In genomic region chr9:33939924-33940874, GRCh38 we compare ENCODE assay signal across 1 cellular context.
TF ChIP-seq lines count a peak whose summit lies in the region.

No MANE protein-coding gene starts in this region.

TF ChIP-seq in HepG2, 621 proteins besides CTCF, POLR2A, EP300 and RAD21 (continued from another document):
- TF ChIP-seq KIAA2018 (CRISPR knock-in tag; IDR thresholded peaks at IDR 0.05; ENCODE audit: borderline replicate concordance), result no peak
- peak; percentile 77; the same call in 1 of the 2 replicates for TF ChIP-seq ZBTB7B (CRISPR knock-in tag; IDR thresholded peaks at IDR 0.05)
- no peak for TF ChIP-seq ZNF570 (CRISPR knock-in tag; IDR thresholded peaks at IDR 0.05; ENCODE audit: borderline replicate concordance)
- no peak for TF ChIP-seq KLF12 (CRISPR knock-in tag; IDR thresholded peaks at IDR 0.05; ENCODE audit: borderline replicate concordance)
- peak; percentile 100 for TF ChIP-seq ZNF263 (CRISPR knock-in tag; IDR thresholded peaks at IDR 0.05)
- TF ChIP-seq, protein P1, sequence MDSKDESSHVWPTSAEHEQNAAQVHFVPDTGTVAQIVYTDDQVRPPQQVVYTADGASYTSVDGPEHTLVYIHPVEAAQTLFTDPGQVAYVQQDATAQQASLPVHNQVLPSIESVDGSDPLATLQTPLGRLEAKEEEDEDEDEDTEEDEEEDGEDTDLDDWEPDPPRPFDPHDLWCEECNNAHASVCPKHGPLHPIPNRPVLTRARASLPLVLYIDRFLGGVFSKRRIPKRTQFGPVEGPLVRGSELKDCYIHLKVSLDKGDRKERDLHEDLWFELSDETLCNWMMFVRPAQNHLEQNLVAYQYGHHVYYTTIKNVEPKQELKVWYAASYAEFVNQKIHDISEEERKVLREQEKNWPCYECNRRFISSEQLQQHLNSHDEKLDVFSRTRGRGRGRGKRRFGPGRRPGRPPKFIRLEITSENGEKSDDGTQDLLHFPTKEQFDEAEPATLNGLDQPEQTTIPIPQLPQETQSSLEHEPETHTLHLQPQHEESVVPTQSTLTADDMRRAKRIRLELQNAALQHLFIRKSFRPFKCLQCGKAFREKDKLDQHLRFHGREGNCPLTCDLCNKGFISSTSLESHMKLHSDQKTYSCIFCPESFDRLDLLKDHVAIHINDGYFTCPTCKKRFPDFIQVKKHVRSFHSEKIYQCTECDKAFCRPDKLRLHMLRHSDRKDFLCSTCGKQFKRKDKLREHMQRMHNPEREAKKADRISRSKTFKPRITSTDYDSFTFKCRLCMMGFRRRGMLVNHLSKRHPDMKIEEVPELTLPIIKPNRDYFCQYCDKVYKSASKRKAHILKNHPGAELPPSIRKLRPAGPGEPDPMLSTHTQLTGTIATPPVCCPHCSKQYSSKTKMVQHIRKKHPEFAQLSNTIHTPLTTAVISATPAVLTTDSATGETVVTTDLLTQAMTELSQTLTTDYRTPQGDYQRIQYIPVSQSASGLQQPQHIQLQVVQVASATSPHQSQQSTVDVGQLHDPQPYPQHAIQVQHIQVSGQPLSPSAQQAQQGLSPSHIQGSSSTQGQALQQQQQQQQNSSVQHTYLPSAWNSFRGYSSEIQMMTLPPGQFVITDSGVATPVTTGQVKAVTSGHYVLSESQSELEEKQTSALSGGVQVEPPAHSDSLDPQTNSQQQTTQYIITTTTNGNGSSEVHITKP (CRISPR knock-in tag; IDR thresholded peaks at IDR 0.05; ENCODE audit: low read depth), result peak; percentile 75; the same call in 1 of the 2 replicates
- TF ChIP-seq ZHX1 (CRISPR knock-in tag; IDR thresholded peaks at IDR 0.05; ENCODE audit: low read depth), result no peak
- no peak for TF ChIP-seq ZBTB1 (CRISPR knock-in tag; IDR thresholded peaks at IDR 0.05; ENCODE audit: borderline replicate concordance)
- TF ChIP-seq U2AF2 (IDR thresholded peaks at IDR 0.05; ENCODE audit: low read depth, low read length), result no peak
- TF ChIP-seq CBX5 (CRISPR knock-in tag; IDR thresholded peaks at IDR 0.05; ENCODE audit: borderline replicate concordance), result peak; percentile 78; the same call in 1 of the 2 replicates
- TF ChIP-seq NKX3-1 (CRISPR knock-in tag; IDR thresholded peaks at IDR 0.05), result peak; percentile 84; the same call in 1 of the 2 replicates
- no peak for TF ChIP-seq ZNF256 (CRISPR knock-in tag; conservative IDR thresholded peaks at IDR 0.05)
- TF ChIP-seq, protein P2, sequence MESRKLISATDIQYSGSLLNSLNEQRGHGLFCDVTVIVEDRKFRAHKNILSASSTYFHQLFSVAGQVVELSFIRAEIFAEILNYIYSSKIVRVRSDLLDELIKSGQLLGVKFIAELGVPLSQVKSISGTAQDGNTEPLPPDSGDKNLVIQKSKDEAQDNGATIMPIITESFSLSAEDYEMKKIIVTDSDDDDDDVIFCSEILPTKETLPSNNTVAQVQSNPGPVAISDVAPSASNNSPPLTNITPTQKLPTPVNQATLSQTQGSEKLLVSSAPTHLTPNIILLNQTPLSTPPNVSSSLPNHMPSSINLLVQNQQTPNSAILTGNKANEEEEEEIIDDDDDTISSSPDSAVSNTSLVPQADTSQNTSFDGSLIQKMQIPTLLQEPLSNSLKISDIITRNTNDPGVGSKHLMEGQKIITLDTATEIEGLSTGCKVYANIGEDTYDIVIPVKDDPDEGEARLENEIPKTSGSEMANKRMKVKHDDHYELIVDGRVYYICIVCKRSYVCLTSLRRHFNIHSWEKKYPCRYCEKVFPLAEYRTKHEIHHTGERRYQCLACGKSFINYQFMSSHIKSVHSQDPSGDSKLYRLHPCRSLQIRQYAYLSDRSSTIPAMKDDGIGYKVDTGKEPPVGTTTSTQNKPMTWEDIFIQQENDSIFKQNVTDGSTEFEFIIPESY (CRISPR knock-in tag; IDR thresholded peaks at IDR 0.05), result peak; percentile 77
- TF ChIP-seq XRCC5 (optimal IDR thresholded peaks at IDR 0.05; ENCODE audit: low read length), result peak; percentile 37
- TF ChIP-seq HDAC2 (CRISPR knock-in tag; IDR thresholded peaks at IDR 0.05), result peak; percentile 82
- TF ChIP-seq REPIN1 (CRISPR knock-in tag; IDR thresholded peaks at IDR 0.05; ENCODE audit: borderline replicate concordance, low read depth), result peak; percentile 78
- TF ChIP-seq HNF1B (CRISPR knock-in tag; IDR thresholded peaks at IDR 0.05), result peak; percentile 80; the same call in 1 of the 2 replicates
- 0 out of 2 replicates have a peak, but pooled peaks have one; percentile 8 for TF ChIP-seq MAFF (IDR thresholded peaks at IDR 0.05; ENCODE audit: low read depth, low read length)
- TF ChIP-seq RFX5 (IDR thresholded peaks at IDR 0.05; ENCODE audit: low read depth, low read length), result no peak
- no peak for TF ChIP-seq ZNF101 (CRISPR knock-in tag; IDR thresholded peaks at IDR 0.05; ENCODE audit: borderline replicate concordance, low read depth)
- peak; percentile 79; the same call in 1 of the 2 replicates for TF ChIP-seq MED13 (CRISPR knock-in tag; IDR thresholded peaks at IDR 0.05)
TF ChIP-seq in HepG2: peak in this region for 233.
